Comparison of ENCODE assay signal across 17 cellular contexts in the genomic region with DNA sequence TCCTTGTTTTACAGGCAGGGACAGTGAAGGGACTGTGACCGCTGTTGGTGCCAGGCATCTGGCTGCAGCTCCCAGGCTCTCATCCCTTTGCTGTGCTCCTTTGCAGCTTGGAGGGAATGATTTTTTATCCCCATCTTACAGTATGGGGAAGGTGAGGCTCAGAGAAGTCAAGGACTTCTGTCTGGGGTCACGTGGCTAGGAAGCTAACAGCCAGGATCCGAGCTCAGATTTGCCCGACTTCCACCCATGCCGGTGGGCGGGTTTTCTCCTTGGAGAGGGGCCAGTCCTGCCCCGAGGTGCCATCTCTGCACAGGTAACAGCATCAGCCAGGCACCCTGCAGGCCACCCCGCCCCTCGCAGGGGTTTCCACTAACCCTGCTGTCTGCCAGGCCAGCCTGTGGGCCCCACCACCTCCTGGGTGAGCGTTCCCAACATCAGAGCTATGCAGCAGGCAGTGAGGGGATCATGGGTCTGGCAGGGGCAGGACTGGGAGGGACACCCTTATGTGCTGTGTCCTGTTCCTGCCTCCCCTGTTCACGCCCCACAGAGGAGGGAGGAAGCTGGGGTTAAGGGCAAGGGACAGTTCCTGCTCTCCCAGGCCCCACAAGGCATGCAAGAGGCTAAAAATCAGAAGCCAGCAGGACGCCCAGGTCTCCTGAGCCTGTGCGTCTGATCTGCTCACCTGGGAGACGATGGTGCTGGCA. TPM values are rescaled to one million over a fixed set of nuclear protein-coding genes. Genes with fewer than 3 reads are reported as not detected.
DNase-seq lines count a peak whose midpoint lies in the region; ATAC-seq and TF ChIP-seq lines count a peak whose summit lies in the region.
"Had no signal": no experiment of that assay in that cellular context is flagged by ENCODE, and none has a peak within 500 bp of the region (broad histone marks: within the 10 kb centered on the region; RNA-seq: fewer than 3 reads in every experiment).

No MANE protein-coding gene starts in this region.

- TF ChIP-seq CTCF in right atrium auricular region (IDR thresholded peaks at IDR 0.05) (no peak), Panc1 (IDR thresholded peaks at IDR 0.05) (no peak), sigmoid colon (IDR thresholded peaks at IDR 0.05) (no peak)

- no peak overlapping the region for H2BK120ac ChIP-seq in neuronal stem cell (ENCODE audit: low read depth, low read length)

- peak overlapping the region; percentile 41 for H2AK5ac ChIP-seq in neuronal stem cell (ENCODE audit: low read depth, low read length)

- no peak overlapping the region for H3K14ac ChIP-seq in neuronal stem cell (ENCODE audit: low read length)

- in situ Hi-C loops in Panc1 (cut with HindIII; ENCODE audit: low pct_unique_long_range_greater_than_20kb, low sequenced_read_pairs), result no loop called here

- TF ChIP-seq POLR2A in sigmoid colon (IDR thresholded peaks at IDR 0.05), result no peak

- no peaks in the 10 kb centered on the region for H3K36me3 ChIP-seq in right atrium auricular region
- H3K36me3 ChIP-seq in H7 (replicated peaks; ENCODE audit: control insufficient read depth, insufficient read depth, low read length), result no peaks in the 10 kb centered on the region
- no peaks in the 10 kb centered on the region for H3K36me3 ChIP-seq in Panc1 (ENCODE audit: control insufficient read depth, insufficient read depth, low read length)
- peaks cover 0 to 1% of the 10 kb centered on the region in 2 donors for H3K36me3 ChIP-seq in neuronal stem cell (replicated peaks in 1 of 2; ENCODE audit: control insufficient read depth in 2 of 2, insufficient read depth in 2 of 2, low read length in 2 of 2)
- no peaks in the 10 kb centered on the region for H3K36me3 ChIP-seq in sigmoid colon

- POLR2A ChIA-PET in Panc1 (lab: Charles Lee), result interaction anchor here (0.5 kb wide), 1 partner anchor 93 kb away, joined by 3 read pairs; no protein-coding TSS in a partner anchor

- H3K4ac ChIP-seq in neuronal stem cell (ENCODE audit: low read length), result no peak overlapping the region

- H2BK12ac ChIP-seq in neuronal stem cell (ENCODE audit: low read length), result no peak overlapping the region

- H3K4me1 ChIP-seq in right atrium auricular region, result no peaks in the 10 kb centered on the region
- no peaks in the 10 kb centered on the region for H3K4me1 ChIP-seq in Panc1 (ENCODE audit: control insufficient read depth, insufficient read depth, low read length)
- no peaks in the 10 kb centered on the region for H3K4me1 ChIP-seq in neuronal stem cell (ENCODE audit: control insufficient read depth in 2 of 2, insufficient read depth in 1 of 2, low read depth in 1 of 2, low read length in 2 of 2)
- no peaks in the 10 kb centered on the region for H3K4me1 ChIP-seq in sigmoid colon

- peak overlapping the region; percentile 50 for H3K9ac ChIP-seq in neuronal stem cell (ENCODE audit: low read depth, low read length, poor library complexity)
- H3K9ac ChIP-seq: GM23248 had no signal

- H3K27me3 ChIP-seq in right atrium auricular region (no peaks in the 10 kb centered on the region), H7 (ENCODE audit: control insufficient read depth, insufficient read depth, low read length) (no peaks in the 10 kb centered on the region), Panc1 (ENCODE audit: control insufficient read depth, insufficient read depth, low read length) (0 out of 2 replicates have a peak, but pooled peaks cover 3% of the 10 kb centered on the region), neuronal stem cell (ENCODE audit: control insufficient read depth in 3 of 3, insufficient read depth in 3 of 3, low read depth in 1 of 3, low read length in 3 of 3) (peaks cover 0 to 5% (median 0%) of the 10 kb centered on the region in 3 experiments), sigmoid colon (peaks cover 0 to 34% (median 15%) of the 10 kb centered on the region in 3 donors)

- H3K23ac ChIP-seq in neuronal stem cell (ENCODE audit: low read depth, low read length, poor library complexity), result no peak overlapping the region

- H3K18ac ChIP-seq in neuronal stem cell (ENCODE audit: low read length), result peak overlapping the region; percentile 89

- no peak overlapping the region for H4K8ac ChIP-seq in neuronal stem cell (ENCODE audit: low read depth, low read length)

- H2AFZ ChIP-seq in neuronal stem cell (ENCODE audit: low read length), result no peak overlapping the region
- H2AFZ ChIP-seq: GM23248 had no signal

- WGBS in neuronal stem cell (ENCODE audit: extremely low coverage in 2 of 2, insufficient read length in 2 of 2, insufficient replicate concordance in 1 of 2), 2 donors, result no CpG with 5 or more reads among the region's 14 CpGs
- 54 to 73% methylated on average over 14 of the region's 14 CpGs for WGBS in sigmoid colon, 2 donors

- ATAC-seq in Right ventricle myocardium inferior (no peak), Panc1 (peak; percentile 29; the same call in 1 of the 2 replicates)
- ATAC-seq: GM12878 had no signal

- no peak overlapping the region for H4K91ac ChIP-seq in neuronal stem cell (ENCODE audit: low read depth, low read length, poor library complexity)

- intact Hi-C loops in Right ventricle myocardium inferior (cut with DNase I) (no loop called here), Panc1 (cut with micrococcal nuclease; ENCODE audit: unreplicated experiment) (no loop called here), sigmoid colon (cut with DNase I) (no loop called here)

- no TSS peak for BruUV-seq in Panc1 (replicated peaks; lab: Mats Ljungman, UMichigan)

- peaks cover 0 to 16% of the 10 kb centered on the region in 2 donors for H3K9me3 ChIP-seq in right atrium auricular region
- no peaks in the 10 kb centered on the region for H3K9me3 ChIP-seq in Panc1 (ENCODE audit: control insufficient read depth, insufficient read depth, low read depth, low read length)
- peaks cover 2 to 5% of the 10 kb centered on the region in 2 donors for H3K9me3 ChIP-seq in neuronal stem cell (replicated peaks in 1 of 2; ENCODE audit: control insufficient read depth in 2 of 2, insufficient read depth in 1 of 2, low read depth in 1 of 2, low read length in 2 of 2)
- peaks cover 0 to 3% (median 1%) of the 10 kb centered on the region in 4 donors for H3K9me3 ChIP-seq in sigmoid colon

- no peak for TF ChIP-seq EP300 in sigmoid colon (IDR thresholded peaks at IDR 0.05)

- H3K27ac ChIP-seq in right atrium auricular region (no peak overlapping the region), Panc1 (ENCODE audit: low read length) (no peak overlapping the region), neuronal stem cell (replicated peaks; ENCODE audit: low read length) (no peak overlapping the region), sigmoid colon (no peak overlapping the region)
- H3K27ac ChIP-seq: 22Rv1, GM23248 had no signal

- H3K79me1 ChIP-seq in neuronal stem cell (ENCODE audit: low read depth, low read length), result peaks cover 4% of the 10 kb centered on the region

- no peak overlapping the region for H2BK5ac ChIP-seq in neuronal stem cell (ENCODE audit: low read length)

- CTCF ChIA-PET in Panc1 (lab: Charles Lee), result interaction anchor here (0.8 kb wide), 1 partner anchor 9 kb away, joined by 3 read pairs; no protein-coding TSS in a partner anchor

- H3K4me3 ChIP-seq in right atrium auricular region (no peak overlapping the region), H7 (ENCODE audit: insufficient read depth, low read depth, low read length) (no peak overlapping the region), Panc1 (ENCODE audit: low read depth in 2 of 2, low read length in 2 of 2) (no peak overlapping the region), neuronal stem cell (ENCODE audit: low read length in 2 of 2) (no peak overlapping the region), sigmoid colon (no peak overlapping the region)
- H3K4me3 ChIP-seq: GM12878, GM23248 had no signal

- DNase-seq in Right ventricle myocardium inferior (ENCODE audit: missing footprints) (peak; percentile 22), right atrium auricular region (ENCODE audit: low spot score) (no peak), H7 (peak; percentile 61), Panc1 (ENCODE audit: low read depth, low spot score) (no peak), neuronal stem cell (ENCODE audit: low spot score) (no peak), sigmoid colon (no peak)
- no peak for DNase-seq in stimulated activated CD4-positive, alpha-beta T cell treated with anti-CD3 and anti-CD28 coated beads, Interleukin-15, amount 100 ng/mL, for 24 hours
- DNase-seq in stimulated activated naive CD4-positive, alpha-beta T cell (lab: John Stamatoyannopoulos, UW), result no peak
- DNase-seq: AML-193; C1 segment of cervical spinal cord; CD4-positive, alpha-beta T cell; DMS79; GM23248; HCEC 1CT had no signal

- H2BK15ac ChIP-seq in neuronal stem cell (ENCODE audit: low read length), result no peak overlapping the region

- H3K4me2 ChIP-seq in neuronal stem cell (ENCODE audit: insufficient read depth, low read length, poor library complexity, severe bottlenecking), result no peak overlapping the region

RNA-seq across cellular contexts. Expression of gene JPH3, which starts 25.4 kb away (rescaled TPM):
- not detected for total RNA-seq in Right ventricle myocardium inferior
- total RNA-seq in right atrium auricular region, result under 1 TPM; 0.08 to 0.11 TPM
- total RNA-seq in H7 (2014; rRNA removed; shearing (Covaris generic)), result 24.0 and 25.6 TPM in 2 replicates
- total RNA-seq in Panc1 (2021; ENCODE audit: unreplicated experiment), result 1.2 TPM
- polyA plus RNA-seq in Panc1 (2012; ENCODE audit: insufficient read length), result 4.8 TPM
- polyA plus RNA-seq in neuronal stem cell (2013, experiment 1 of 2), result 18.1 TPM
- 17.6 TPM for polyA plus RNA-seq in neuronal stem cell (2013, experiment 2 of 2)
- 1 to 10 TPM in 2 of 4 donors, under 1 TPM in 2; 0.16 to 1.4 (median 0.81) TPM for total RNA-seq in sigmoid colon
- under 1 TPM in 2 of 3 donors, not detected in 1; under 0.01 to 0.90 TPM for polyA plus RNA-seq in sigmoid colon
- total RNA-seq: CD4-positive, alpha-beta T cell; GM12878; GM23248 had no signal
- polyA plus RNA-seq: GM23248, IgD-negative memory B cell had no signal

Comparison
In these comparisons a context has a peak if more than half of its experiments do, and no peak if none do; other contexts are left out.
1. DNase-seq: peak in Right ventricle myocardium inferior (single experiment) and H7 (single experiment); none in right atrium auricular region (single experiment), Panc1 (single experiment), neuronal stem cell (single experiment), stimulated activated CD4-positive, alpha-beta T cell treated with anti-CD3 and anti-CD28 coated beads, Interleukin-15, amount 100 ng/mL, for 24 hours (single experiment), sigmoid colon (single experiment) and stimulated activated naive CD4-positive, alpha-beta T cell (0 of 6).
2. RNA of gene JPH3, which starts 25.4 kb away (total RNA-seq): 24.0 to 25.6 TPM in H7; 1.2 TPM in Panc1 (single experiment), 0.16 to 1.4 TPM in sigmoid colon, 0.08 to 0.11 TPM in right atrium auricular region and not detected in Right ventricle myocardium inferior (single experiment); every median in the first group is over 10 times any median in the second.